ENCODE assay signal across 27 cellular contexts in the genomic region with DNA sequence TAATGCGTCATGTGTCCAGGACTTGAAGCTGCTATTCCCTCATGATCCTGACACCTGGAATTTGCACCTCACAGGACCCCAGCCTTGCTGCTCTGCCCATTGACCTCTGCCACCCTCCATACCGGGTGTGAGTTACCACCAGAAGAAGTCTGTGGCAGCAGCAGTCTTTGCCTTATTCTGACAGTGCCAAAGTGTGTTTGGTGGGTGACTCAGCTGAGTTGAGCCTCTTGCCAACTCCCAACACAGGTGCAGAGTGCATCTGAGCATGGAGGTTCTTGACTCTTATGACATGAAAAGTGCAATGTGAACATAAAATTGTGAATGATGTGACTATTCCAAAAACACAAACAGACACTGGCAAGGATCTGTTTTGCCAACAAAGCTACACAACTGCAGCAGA.
DNase-seq lines count a peak whose midpoint lies in the region; ATAC-seq and TF ChIP-seq lines count a peak whose summit lies in the region.
"Had no signal": no experiment of that assay in that cellular context is flagged by ENCODE, and none has a peak within 500 bp of the region (broad histone marks: within the 10 kb centered on the region; RNA-seq: fewer than 3 reads in every experiment).

No MANE protein-coding gene starts in this region.

- ATAC-seq in Panc1 (no peak), HG03460 (IDR thresholded peaks at IDR 0.05; ENCODE audit: unreplicated experiment) (no peak)
- ATAC-seq: activated naive CD4-positive, alpha-beta T cell treated with anti-CD3 and anti-CD28 coated beads, Interleukin-2, amount 50 U/mL, for 72 hours; K562; natural killer cell treated with Interleukin-12 subunit alpha and Interleukin-12 subunit beta and Interleukin-15 and Interleukin-18, amount 100 ng/mL, for 72 hours; T-cell had no signal

- peak; percentile 10 for DNase-seq in SHP77 treated with DMSO at 0.1 percent for 48 hours (lab: John Stamatoyannopoulos, UW)
- DNase-seq in SHP77 (lab: John Stamatoyannopoulos, UW), result no peak
- DNase-seq in Panc1 (ENCODE audit: low read depth, low spot score), result no peak
- DNase-seq in epithelial cell of esophagus (ENCODE audit: low read depth), result peak; percentile 52
- DNase-seq in foreskin fibroblast, result no peak
- no peak for DNase-seq in NCI-H2227 (lab: John Stamatoyannopoulos, UW; ENCODE audit: unreplicated experiment)
- DNase-seq in activated T-cell treated with anti-CD3 and anti-CD28 coated beads, Interleukin-2, amount 50 U/mL, for 1 hour, result no peak
- DNase-seq: 8988T; activated CD4-positive, alpha-beta memory T cell treated with anti-CD3 and anti-CD28 coated beads, Interleukin-2, amount 10 ng/mL, durations not matched to agents 7 days and 5 days; activated CD4-positive, CD25-positive, alpha-beta regulatory T cell; CD4-positive, alpha-beta T cell; DMS 273 treated with DMSO at 0.1 percent for 48 hours; GOT3; kidney; NCI-H1417 treated with DMSO at 0.1 percent for 48 hours; NCI-H2107; NCI-H510A; retina; small intestine; T-cell; uterus had no signal

- no peaks in the 10 kb centered on the region for H3K27me3 ChIP-seq in Panc1 (ENCODE audit: control insufficient read depth, insufficient read depth, low read length)
- H3K27me3 ChIP-seq: SJSA1, uterus had no signal

- H3K36me3 ChIP-seq in Panc1 (ENCODE audit: control insufficient read depth, insufficient read depth, low read length), result no peaks in the 10 kb centered on the region
- H3K36me3 ChIP-seq: SJSA1, thoracic aorta, uterus had no signal

- in situ Hi-C loops in Panc1 (cut with HindIII; ENCODE audit: low pct_unique_long_range_greater_than_20kb, low sequenced_read_pairs), result no loop called here

- H3K4me3 ChIP-seq in Panc1 (ENCODE audit: low read depth in 2 of 2, low read length in 2 of 2) (no peak overlapping the region), epithelial cell of esophagus (ENCODE audit: low read length) (no peak overlapping the region), foreskin fibroblast (ENCODE audit: low read depth in 1 of 2, low read length in 2 of 2) (no peak overlapping the region)
- H3K4me3 ChIP-seq: K562, SJSA1, thoracic aorta, uterus had no signal

- no TSS peak for BruUV-seq in Panc1 (replicated peaks; lab: Mats Ljungman, UMichigan)

- peak overlapping the region; percentile 30; the same call in 1 of the 2 replicates for H3K27ac ChIP-seq in Panc1 (ENCODE audit: low read length)
- H3K27ac ChIP-seq: SJSA1, thoracic aorta, uterus had no signal

- POLR2A ChIA-PET in Panc1 (lab: Charles Lee), result interaction anchor here (0.6 kb wide), 1 partner anchor 228 kb away, joined by 3 read pairs; no protein-coding TSS in a partner anchor

- no peaks in the 10 kb centered on the region; the same call in 1 of the 2 replicates for H3K9me3 ChIP-seq in Panc1 (ENCODE audit: control insufficient read depth, insufficient read depth, low read depth, low read length)
- H3K9me3 ChIP-seq: SJSA1, thoracic aorta, uterus had no signal

- TF ChIP-seq CTCF in Panc1 (IDR thresholded peaks at IDR 0.05) (no peak), epithelial cell of esophagus (IDR thresholded peaks at IDR 0.05; ENCODE audit: insufficient read depth, low read depth, low read length, missing control alignments) (no peak), foreskin fibroblast (IDR thresholded peaks at IDR 0.05; ENCODE audit: low read depth, low read length) (no peak)

- intact Hi-C loops in Panc1 (cut with micrococcal nuclease; ENCODE audit: unreplicated experiment), result loop anchor here (10.0 kb wide), 1 partner anchor 180 kb away; no protein-coding TSS in a partner anchor

- CTCF ChIA-PET in Panc1 (lab: Charles Lee), result no interaction called here

- H3K4me1 ChIP-seq in Panc1 (ENCODE audit: control insufficient read depth, insufficient read depth, low read length), result peaks cover 4% of the 10 kb centered on the region; the same call in 1 of the 2 replicates
- H3K4me1 ChIP-seq: SJSA1, uterus had no signal

Comparison
In these comparisons a context has a peak if more than half of its experiments do, and no peak if none do; other contexts are left out.
1. DNase-seq: peak in SHP77 treated with DMSO at 0.1 percent for 48 hours (single experiment) and epithelial cell of esophagus (single experiment); none in SHP77 (0 of 2), Panc1 (single experiment), foreskin fibroblast (0 of 2), NCI-H2227 (single experiment) and activated T-cell treated with anti-CD3 and anti-CD28 coated beads, Interleukin-2, amount 50 U/mL, for 1 hour (single experiment).